In the genomic region with DNA sequence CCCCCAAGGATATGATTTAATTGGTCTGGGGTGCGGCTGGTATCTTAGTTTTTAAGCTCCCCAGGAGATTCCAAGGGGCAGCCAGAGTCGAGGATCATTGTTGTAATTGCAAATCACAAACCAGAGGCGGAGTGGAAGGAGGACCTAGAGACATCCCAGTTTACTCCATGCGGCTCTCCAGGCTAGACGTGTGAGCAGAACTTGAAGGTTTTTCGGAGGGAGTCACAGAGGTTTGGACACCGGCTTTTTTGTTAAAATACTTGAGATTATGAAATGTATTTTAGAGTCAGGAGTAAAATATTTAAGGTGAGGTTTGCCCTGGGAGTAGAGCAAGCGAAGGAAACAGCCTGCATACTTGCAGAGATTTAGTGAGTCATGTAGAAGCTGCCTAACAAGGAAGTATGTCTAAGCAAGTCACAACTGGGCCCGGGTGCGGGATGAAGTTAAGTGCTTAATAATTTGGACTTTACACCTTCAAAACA, we compare ENCODE assay signal across 14 cellular contexts. TPM values are rescaled to one million over a fixed set of nuclear protein-coding genes. Genes with fewer than 3 reads are reported as not detected.
DNase-seq lines count a peak whose midpoint lies in the region; ATAC-seq, FAIRE-seq and TF ChIP-seq lines count a peak whose summit lies in the region.
"Had no signal": no experiment of that assay in that cellular context is flagged by ENCODE, and none has a peak within 500 bp of the region (broad histone marks: within the 10 kb centered on the region; RNA-seq: fewer than 3 reads in every experiment).

No MANE protein-coding gene starts in this region.

- H3K27ac ChIP-seq in IMR-90 (ENCODE audit: insufficient read depth, low read length) = no peak overlapping the region
- H3K27ac ChIP-seq: C4-2B, spleen had no signal

- H3K4me3 ChIP-seq in IMR-90 (ENCODE audit: insufficient read depth, low read depth, low read length) = no peak overlapping the region
- no peak overlapping the region for H3K4me3 ChIP-seq in bronchial epithelial cell (ENCODE audit: low read depth, low read length)
- no peak overlapping the region for H3K4me3 ChIP-seq in mucosa of descending colon
- H3K4me3 ChIP-seq: spleen had no signal

- no peak overlapping the region for H4K91ac ChIP-seq in IMR-90 (ENCODE audit: insufficient read depth, low read depth, low read length)

- 0 out of 2 replicates have a peak overlapping the region, but pooled peaks have one; percentile 61 for H2BK20ac ChIP-seq in IMR-90 (ENCODE audit: low read depth, low read length)

- ATAC-seq in IMR-90 (ENCODE audit: low read depth) = peak; percentile 86
- ATAC-seq in mucosa of descending colon = peak; percentile 88
- no peak for ATAC-seq in GM18520 (IDR thresholded peaks at IDR 0.05; ENCODE audit: unreplicated experiment)
- no peak for ATAC-seq in HG03457 (IDR thresholded peaks at IDR 0.05; ENCODE audit: unreplicated experiment)
- no peak for ATAC-seq in HG03354 (IDR thresholded peaks at IDR 0.05; ENCODE audit: poor library complexity, severe bottlenecking, unreplicated experiment)

- in situ Hi-C loops in IMR-90 (cut with MboI; ENCODE audit: low sequenced_read_pairs) = loop anchor here (5.0 to 25.0 kb wide), 3 partner anchors 156 to 801 kb away; partner anchors contain the start of gene TCF7L1

- H4K8ac ChIP-seq in IMR-90 (ENCODE audit: low read depth in 2 of 2, low read length in 2 of 2) = peak overlapping the region; percentile 59 to 76; a peak in 2 of 4 replicates

- H3K9me3 ChIP-seq in IMR-90 (ENCODE audit: control insufficient read depth, insufficient read depth, low read length) = no peaks in the 10 kb centered on the region
- H3K9me3 ChIP-seq in mucosa of descending colon = no peaks in the 10 kb centered on the region
- H3K9me3 ChIP-seq: spleen had no signal

- no peak overlapping the region for H2AK9ac ChIP-seq in IMR-90 (replicated peaks; ENCODE audit: low read depth, low read length, poor library complexity)

- no peak for FAIRE-seq in bronchial epithelial cell (lab: Jason Lieb, UNC)

- CTCF ChIA-PET in IMR-90 (lab: Yijun Ruan, JAX) = interaction anchor here (0.9 to 2.0 kb wide), 5 partner anchors 10 to 222 kb away, joined by 3 to 7 read pairs (median 4); partner anchors contain the start of gene TCF7L1

- H2AK5ac ChIP-seq in IMR-90 (ENCODE audit: low read depth, low read length) = no peak overlapping the region

- peaks cover 7 to 29% of the 10 kb centered on the region in 2 experiments; a peak in 3 of 4 replicates for H3K79me1 ChIP-seq in IMR-90 (ENCODE audit: low read depth in 1 of 2, low read length in 2 of 2)

- peak overlapping the region; percentile 59; the same call in 1 of the 2 replicates for H2BK120ac ChIP-seq in IMR-90 (ENCODE audit: low read depth, low read length)

- H3K36me3 ChIP-seq in IMR-90 (ENCODE audit: control insufficient read depth, insufficient read depth, low read length) (peaks cover 14% of the 10 kb centered on the region; the same call in 1 of the 2 replicates), bronchial epithelial cell (ENCODE audit: control insufficient read depth, insufficient read depth, low read length) (peaks cover 4% of the 10 kb centered on the region), mucosa of descending colon (ENCODE audit: low read depth) (no peaks in the 10 kb centered on the region)

- H3K27me3 ChIP-seq in IMR-90 (ENCODE audit: control insufficient read depth, insufficient read depth, low read length) (no peaks in the 10 kb centered on the region), bronchial epithelial cell (ENCODE audit: control insufficient read depth, insufficient read depth, low read length) (no peaks in the 10 kb centered on the region)
- H3K27me3 ChIP-seq: spleen had no signal

- peak overlapping the region; percentile 12; the same call in 1 of the 2 replicates for H3K4me2 ChIP-seq in IMR-90 (ENCODE audit: low read depth, low read length)

- 47% methylated on average over 3 of the region's 10 CpGs; no CpG with 5 or more reads in 1 of the 2 experiments for WGBS in IMR-90 (ENCODE audit: extremely low coverage in 2 of 2, insufficient read length in 1 of 2), 2 experiments

- dilution Hi-C loops in IMR-90 (cut with HindIII; ENCODE audit: low sequenced_read_pairs, unreplicated experiment) = no loop called here

- H3K14ac ChIP-seq in IMR-90 (replicated peaks; ENCODE audit: low read depth, low read length) = no peak overlapping the region

- H2AFZ ChIP-seq in IMR-90 (replicated peaks; ENCODE audit: low read length, poor library complexity) = peak overlapping the region; percentile 44

- no peak overlapping the region; the same call in 1 of the 2 replicates for H3K4ac ChIP-seq in IMR-90 (ENCODE audit: low read depth, low read length)

- TF ChIP-seq POLR2A in IMR-90 (IDR thresholded peaks at IDR 0.05; ENCODE audit: low read depth, low read length) = no peak

- no peak for TF ChIP-seq CTCF in IMR-90 (conservative IDR thresholded peaks at IDR 0.05; ENCODE audit: low read depth, low read length)
- TF ChIP-seq CTCF in bronchial epithelial cell (IDR thresholded peaks at IDR 0.05; ENCODE audit: insufficient read depth, low read length, severe bottlenecking) = no peak
- TF ChIP-seq CTCF in mucosa of descending colon (IDR thresholded peaks at IDR 0.05) = no peak

- H2BK15ac ChIP-seq in IMR-90 (ENCODE audit: low read depth, low read length) = 0 out of 3 replicates have a peak overlapping the region, but pooled peaks have one; percentile 53

- H3K56ac ChIP-seq in IMR-90 (ENCODE audit: extremely low read depth, insufficient read depth, low read length) = no peak overlapping the region

- no peaks in the 10 kb centered on the region for H4K20me1 ChIP-seq in IMR-90 (ENCODE audit: insufficient read depth, low read length)

- H3K4me1 ChIP-seq in IMR-90 (ENCODE audit: control insufficient read depth, insufficient read depth, low read length) (peaks cover 4% of the 10 kb centered on the region; the same call in 1 of the 2 replicates), mucosa of descending colon (ENCODE audit: low read depth) (no peaks in the 10 kb centered on the region)

- peak overlapping the region; percentile 48 for H2BK5ac ChIP-seq in IMR-90 (ENCODE audit: low read depth, low read length, poor library complexity, severe bottlenecking)

- H3K9ac ChIP-seq in IMR-90 (ENCODE audit: low read depth, low read length) = 0 out of 2 replicates have a peak overlapping the region, but pooled peaks have one; percentile 29

- TF ChIP-seq RAD21 in IMR-90 (IDR thresholded peaks at IDR 0.05; ENCODE audit: low read length) = no peak

- H3K9me1 ChIP-seq in IMR-90 (ENCODE audit: insufficient read depth, low read length) = no peaks in the 10 kb centered on the region; the same call in 1 of the 2 replicates

- POLR2A ChIA-PET in IMR-90 (lab: Charles Lee; ENCODE audit: unreplicated experiment) = no interaction called here

- no peak overlapping the region for H3K23ac ChIP-seq in IMR-90 (ENCODE audit: low read depth, low read length)

- no peak overlapping the region for H3K18ac ChIP-seq in IMR-90 (ENCODE audit: low read depth, low read length)

- intact Hi-C loops in IMR-90 (cut with micrococcal nuclease) = no loop called here
- intact Hi-C loops in mucosa of descending colon (cut with DNase I, micrococcal nuclease) = loop anchor here (5.0 to 10.0 kb wide), 3 partner anchors 156 to 223 kb away; partner anchors contain the start of gene TCF7L1 (in 1 of the 2)

- DNase-seq in AG08396 (ENCODE audit: low spot score) (peak; percentile 38), IMR-90 (peak; percentile 78), bronchial epithelial cell (ENCODE audit: low read depth) (peak; percentile 99), mucosa of descending colon (peak in 1 of 3 donors; percentile 53), DMS79 treated with DMSO at 0.1 percent for 48 hours (lab: John Stamatoyannopoulos, UW) (no peak)
- DNase-seq: activated CD4-positive, CD25-positive, alpha-beta regulatory T cell treated with anti-CD3 and anti-CD28 coated beads, Interleukin-2, amount 50 U/mL, for 72 hours; dermis blood vessel endothelial cell; NCI-H2107; spleen; stimulated activated CD8-positive, alpha-beta memory T cell treated with anti-CD3 and anti-CD28 coated beads, Interleukin-4, amount 100 ng/mL, for 48 hours had no signal

- no TSS peak for BruUV-seq in IMR-90 (replicated peaks; lab: Mats Ljungman, UMichigan)

- no peak overlapping the region for H4K5ac ChIP-seq in IMR-90 (ENCODE audit: low read depth, low read length)

TF ChIP-seq in IMR-90, 13 proteins besides CTCF, POLR2A, EP300 and RAD21:
- TF ChIP-seq SMC3 (IDR thresholded peaks at IDR 0.05; ENCODE audit: low read depth, low read length) (no peak), FOS (IDR thresholded peaks at IDR 0.05; ENCODE audit: low read depth, low read length) (0 out of 2 replicates have a peak, but pooled peaks have one; percentile 4)

RNA-seq across cellular contexts. Expression of gene TGOLN2, which starts 39.5 kb away (rescaled TPM):
- total RNA-seq in IMR-90 (2012; rRNA removed) = 57.7 and 61.7 TPM in 2 replicates
- 92.3 and 94.2 TPM in 2 replicates for polyA plus RNA-seq in IMR-90 (2012; rRNA removed)
- polyA plus RNA-seq in IMR-90 (2012; cell fraction: cytosol; rRNA removed) = 65.8 and 82.6 TPM in 2 replicates
- 27.8 and 83.8 TPM in 2 replicates for polyA plus RNA-seq in IMR-90 (2012; cell fraction: nucleus; rRNA removed; ENCODE audit: low replicate concordance)
- total RNA-seq in bronchial epithelial cell = 34.5 and 41.3 TPM in 2 replicates
- 100 to 1,000 TPM; 148 to 227 (median 163) TPM for total RNA-seq in mucosa of descending colon

Comparison
In these comparisons a context has a peak if more than half of its experiments do, and no peak if none do; other contexts are left out.
1. ATAC-seq: peak in IMR-90 (single experiment) and mucosa of descending colon (single experiment); none in GM18520 (single experiment), HG03457 (single experiment) and HG03354 (single experiment).